ENCODE assay signal across 1 cellular context in the genomic region with DNA sequence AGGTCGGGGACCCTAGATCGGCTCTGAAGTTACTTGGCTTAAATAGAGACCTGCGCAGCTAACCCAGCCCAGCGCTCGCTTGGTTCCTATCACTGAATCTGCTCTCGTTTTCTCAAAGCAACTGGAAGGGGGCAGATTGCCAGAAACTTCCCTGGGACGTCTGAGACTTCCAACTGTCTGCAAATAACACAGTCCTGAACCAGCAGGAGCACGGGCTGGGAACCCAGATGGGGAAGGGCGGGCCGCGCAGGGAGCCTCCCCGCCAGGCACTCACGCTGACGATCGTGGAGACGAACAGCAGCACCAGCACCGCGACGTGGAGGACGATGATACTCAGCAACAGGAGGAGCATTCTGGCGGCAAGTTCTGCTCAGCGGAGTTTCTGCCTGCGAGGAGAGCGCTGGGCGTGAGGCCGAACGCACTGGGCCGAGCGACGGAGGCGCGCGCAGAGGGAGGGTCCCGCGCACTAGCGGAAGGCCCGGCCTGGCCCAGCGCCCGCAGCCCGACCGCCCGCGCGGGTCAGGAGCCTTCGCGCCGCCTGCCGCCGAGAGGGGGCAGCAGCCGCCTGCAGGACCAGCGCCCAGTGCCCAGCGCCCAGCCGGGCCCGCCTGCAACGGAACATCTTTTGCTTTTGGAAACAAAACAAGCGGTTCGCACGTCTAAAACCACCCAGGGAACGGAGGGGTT.
TF ChIP-seq lines count a peak whose summit lies in the region.

No MANE protein-coding gene starts in this region.

TF ChIP-seq in HepG2, 621 proteins besides CTCF, POLR2A, EP300 and RAD21 (continued from another document and continues in another):
- TF ChIP-seq, protein P1, sequence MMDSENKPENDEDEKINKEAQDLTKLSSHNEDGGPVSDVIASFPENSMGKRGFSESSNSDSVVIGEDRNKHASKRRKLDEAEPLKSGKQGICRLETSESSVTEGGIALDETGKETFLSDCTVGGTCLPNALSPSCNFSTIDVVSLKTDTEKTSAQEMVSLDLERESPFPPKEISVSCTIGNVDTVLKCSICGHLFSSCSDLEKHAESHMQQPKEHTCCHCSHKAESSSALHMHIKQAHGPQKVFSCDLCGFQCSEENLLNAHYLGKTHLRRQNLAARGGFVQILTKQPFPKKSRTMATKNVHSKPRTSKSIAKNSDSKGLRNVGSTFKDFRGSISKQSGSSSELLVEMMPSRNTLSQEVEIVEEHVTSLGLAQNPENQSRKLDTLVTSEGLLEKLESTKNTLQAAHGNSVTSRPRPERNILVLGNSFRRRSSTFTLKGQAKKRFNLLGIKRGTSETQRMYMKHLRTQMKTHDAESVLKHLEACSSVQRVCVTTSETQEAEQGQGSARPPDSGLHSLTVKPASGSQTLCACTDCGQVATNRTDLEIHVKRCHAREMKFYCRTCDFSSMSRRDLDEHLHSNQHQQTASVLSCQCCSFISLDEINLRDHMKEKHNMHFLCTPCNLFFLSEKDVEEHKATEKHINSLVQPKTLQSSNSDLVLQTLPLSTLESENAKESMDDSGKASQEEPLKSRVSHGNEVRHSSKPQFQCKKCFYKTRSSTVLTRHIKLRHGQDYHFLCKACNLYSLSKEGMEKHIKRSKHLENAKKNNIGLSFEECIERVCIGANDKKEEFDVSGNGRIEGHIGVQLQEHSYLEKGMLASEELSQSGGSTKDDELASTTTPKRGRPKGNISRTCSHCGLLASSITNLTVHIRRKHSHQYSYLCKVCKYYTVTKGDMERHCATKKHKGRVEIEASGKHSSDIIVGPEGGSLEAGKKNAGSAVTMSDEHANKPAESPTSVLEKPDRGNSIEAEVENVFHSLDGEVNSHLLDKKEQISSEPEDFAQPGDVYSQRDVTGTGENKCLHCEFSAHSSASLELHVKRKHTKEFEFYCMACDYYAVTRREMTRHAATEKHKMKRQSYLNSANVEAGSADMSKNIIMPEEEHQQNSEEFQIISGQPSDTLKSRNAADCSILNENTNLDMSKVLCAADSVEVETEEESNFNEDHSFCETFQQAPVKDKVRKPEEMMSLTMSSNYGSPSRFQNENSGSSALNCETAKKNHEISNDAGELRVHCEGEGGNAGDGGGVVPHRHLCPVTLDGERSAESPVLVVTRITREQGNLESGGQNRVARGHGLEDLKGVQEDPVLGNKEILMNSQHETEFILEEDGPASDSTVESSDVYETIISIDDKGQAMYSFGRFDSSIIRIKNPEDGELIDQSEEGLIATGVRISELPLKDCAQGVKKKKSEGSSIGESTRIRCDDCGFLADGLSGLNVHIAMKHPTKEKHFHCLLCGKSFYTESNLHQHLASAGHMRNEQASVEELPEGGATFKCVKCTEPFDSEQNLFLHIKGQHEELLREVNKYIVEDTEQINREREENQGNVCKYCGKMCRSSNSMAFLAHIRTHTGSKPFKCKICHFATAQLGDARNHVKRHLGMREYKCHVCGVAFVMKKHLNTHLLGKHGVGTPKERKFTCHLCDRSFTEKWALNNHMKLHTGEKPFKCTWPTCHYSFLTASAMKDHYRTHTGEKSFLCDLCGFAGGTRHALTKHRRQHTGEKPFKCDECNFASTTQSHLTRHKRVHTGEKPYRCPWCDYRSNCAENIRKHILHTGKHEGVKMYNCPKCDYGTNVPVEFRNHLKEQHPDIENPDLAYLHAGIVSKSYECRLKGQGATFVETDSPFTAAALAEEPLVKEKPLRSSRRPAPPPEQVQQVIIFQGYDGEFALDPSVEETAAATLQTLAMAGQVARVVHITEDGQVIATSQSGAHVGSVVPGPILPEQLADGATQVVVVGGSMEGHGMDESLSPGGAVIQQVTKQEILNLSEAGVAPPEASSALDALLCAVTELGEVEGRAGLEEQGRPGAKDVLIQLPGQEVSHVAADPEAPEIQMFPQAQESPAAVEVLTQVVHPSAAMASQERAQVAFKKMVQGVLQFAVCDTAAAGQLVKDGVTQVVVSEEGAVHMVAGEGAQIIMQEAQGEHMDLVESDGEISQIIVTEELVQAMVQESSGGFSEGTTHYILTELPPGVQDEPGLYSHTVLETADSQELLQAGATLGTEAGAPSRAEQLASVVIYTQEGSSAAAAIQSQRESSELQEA (CRISPR knock-in tag; IDR thresholded peaks at IDR 0.05; ENCODE audit: not compliant biosample characterization) = no peak
- TF ChIP-seq, protein P2, sequence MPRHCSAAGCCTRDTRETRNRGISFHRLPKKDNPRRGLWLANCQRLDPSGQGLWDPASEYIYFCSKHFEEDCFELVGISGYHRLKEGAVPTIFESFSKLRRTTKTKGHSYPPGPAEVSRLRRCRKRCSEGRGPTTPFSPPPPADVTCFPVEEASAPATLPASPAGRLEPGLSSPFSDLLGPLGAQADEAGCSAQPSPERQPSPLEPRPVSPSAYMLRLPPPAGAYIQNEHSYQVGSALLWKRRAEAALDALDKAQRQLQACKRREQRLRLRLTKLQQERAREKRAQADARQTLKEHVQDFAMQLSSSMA (CRISPR knock-in tag; IDR thresholded peaks at IDR 0.05) = peak; percentile 57; the same call in 1 of the 2 replicates
- TF ChIP-seq ZNF44 (CRISPR knock-in tag; IDR thresholded peaks at IDR 0.05) = no peak
- TF ChIP-seq GABPB1 (CRISPR knock-in tag; IDR thresholded peaks at IDR 0.05) = peak; percentile 75
- peak; percentile 83 for TF ChIP-seq PHF8 (CRISPR knock-in tag; IDR thresholded peaks at IDR 0.05)
- no peak; the same call in 1 of the 2 replicates for TF ChIP-seq ZNF441 (CRISPR knock-in tag; IDR thresholded peaks at IDR 0.05; ENCODE audit: borderline replicate concordance)
- TF ChIP-seq, protein P3, sequence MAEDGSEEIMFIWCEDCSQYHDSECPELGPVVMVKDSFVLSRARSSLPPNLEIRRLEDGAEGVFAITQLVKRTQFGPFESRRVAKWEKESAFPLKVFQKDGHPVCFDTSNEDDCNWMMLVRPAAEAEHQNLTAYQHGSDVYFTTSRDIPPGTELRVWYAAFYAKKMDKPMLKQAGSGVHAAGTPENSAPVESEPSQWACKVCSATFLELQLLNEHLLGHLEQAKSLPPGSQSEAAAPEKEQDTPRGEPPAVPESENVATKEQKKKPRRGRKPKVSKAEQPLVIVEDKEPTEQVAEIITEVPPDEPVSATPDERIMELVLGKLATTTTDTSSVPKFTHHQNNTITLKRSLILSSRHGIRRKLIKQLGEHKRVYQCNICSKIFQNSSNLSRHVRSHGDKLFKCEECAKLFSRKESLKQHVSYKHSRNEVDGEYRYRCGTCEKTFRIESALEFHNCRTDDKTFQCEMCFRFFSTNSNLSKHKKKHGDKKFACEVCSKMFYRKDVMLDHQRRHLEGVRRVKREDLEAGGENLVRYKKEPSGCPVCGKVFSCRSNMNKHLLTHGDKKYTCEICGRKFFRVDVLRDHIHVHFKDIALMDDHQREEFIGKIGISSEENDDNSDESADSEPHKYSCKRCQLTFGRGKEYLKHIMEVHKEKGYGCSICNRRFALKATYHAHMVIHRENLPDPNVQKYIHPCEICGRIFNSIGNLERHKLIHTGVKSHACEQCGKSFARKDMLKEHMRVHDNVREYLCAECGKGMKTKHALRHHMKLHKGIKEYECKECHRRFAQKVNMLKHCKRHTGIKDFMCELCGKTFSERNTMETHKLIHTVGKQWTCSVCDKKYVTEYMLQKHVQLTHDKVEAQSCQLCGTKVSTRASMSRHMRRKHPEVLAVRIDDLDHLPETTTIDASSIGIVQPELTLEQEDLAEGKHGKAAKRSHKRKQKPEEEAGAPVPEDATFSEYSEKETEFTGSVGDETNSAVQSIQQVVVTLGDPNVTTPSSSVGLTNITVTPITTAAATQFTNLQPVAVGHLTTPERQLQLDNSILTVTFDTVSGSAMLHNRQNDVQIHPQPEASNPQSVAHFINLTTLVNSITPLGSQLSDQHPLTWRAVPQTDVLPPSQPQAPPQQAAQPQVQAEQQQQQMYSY (CRISPR knock-in tag; IDR thresholded peaks at IDR 0.05) = no peak
- TF ChIP-seq, protein P4, sequence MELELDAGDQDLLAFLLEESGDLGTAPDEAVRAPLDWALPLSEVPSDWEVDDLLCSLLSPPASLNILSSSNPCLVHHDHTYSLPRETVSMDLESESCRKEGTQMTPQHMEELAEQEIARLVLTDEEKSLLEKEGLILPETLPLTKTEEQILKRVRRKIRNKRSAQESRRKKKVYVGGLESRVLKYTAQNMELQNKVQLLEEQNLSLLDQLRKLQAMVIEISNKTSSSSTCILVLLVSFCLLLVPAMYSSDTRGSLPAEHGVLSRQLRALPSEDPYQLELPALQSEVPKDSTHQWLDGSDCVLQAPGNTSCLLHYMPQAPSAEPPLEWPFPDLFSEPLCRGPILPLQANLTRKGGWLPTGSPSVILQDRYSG (CRISPR knock-in tag; IDR thresholded peaks at IDR 0.05) = no peak
- peak; percentile 42; the same call in 1 of the 2 replicates for TF ChIP-seq ZNF263 (CRISPR knock-in tag; IDR thresholded peaks at IDR 0.05)
- TF ChIP-seq, protein P5, sequence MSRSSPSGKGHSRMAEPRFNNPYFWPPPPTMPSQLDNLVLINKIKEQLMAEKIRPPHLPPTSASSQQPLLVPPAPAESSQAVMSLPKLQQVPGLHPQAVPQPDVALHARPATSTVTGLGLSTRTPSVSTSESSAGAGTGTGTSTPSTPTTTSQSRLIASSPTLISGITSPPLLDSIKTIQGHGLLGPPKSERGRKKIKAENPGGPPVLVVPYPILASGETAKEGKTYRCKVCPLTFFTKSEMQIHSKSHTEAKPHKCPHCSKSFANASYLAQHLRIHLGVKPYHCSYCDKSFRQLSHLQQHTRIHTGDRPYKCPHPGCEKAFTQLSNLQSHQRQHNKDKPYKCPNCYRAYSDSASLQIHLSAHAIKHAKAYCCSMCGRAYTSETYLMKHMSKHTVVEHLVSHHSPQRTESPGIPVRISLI (CRISPR knock-in tag; IDR thresholded peaks at IDR 0.05; ENCODE audit: borderline replicate concordance) = no peak
- TF ChIP-seq, protein P6, sequence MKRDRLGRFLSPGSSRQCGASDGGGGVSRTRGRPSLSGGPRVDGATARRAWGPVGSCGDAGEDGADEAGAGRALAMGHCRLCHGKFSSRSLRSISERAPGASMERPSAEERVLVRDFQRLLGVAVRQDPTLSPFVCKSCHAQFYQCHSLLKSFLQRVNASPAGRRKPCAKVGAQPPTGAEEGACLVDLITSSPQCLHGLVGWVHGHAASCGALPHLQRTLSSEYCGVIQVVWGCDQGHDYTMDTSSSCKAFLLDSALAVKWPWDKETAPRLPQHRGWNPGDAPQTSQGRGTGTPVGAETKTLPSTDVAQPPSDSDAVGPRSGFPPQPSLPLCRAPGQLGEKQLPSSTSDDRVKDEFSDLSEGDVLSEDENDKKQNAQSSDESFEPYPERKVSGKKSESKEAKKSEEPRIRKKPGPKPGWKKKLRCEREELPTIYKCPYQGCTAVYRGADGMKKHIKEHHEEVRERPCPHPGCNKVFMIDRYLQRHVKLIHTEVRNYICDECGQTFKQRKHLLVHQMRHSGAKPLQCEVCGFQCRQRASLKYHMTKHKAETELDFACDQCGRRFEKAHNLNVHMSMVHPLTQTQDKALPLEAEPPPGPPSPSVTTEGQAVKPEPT (CRISPR knock-in tag; IDR thresholded peaks at IDR 0.05; ENCODE audit: low read depth) = no peak
- 0 out of 2 replicates have a peak, but pooled peaks have one; percentile 23 for TF ChIP-seq SALL2 (CRISPR knock-in tag; IDR thresholded peaks at IDR 0.05)
- TF ChIP-seq CENPT (CRISPR knock-in tag; IDR thresholded peaks at IDR 0.05; ENCODE audit: low read depth) = no peak
- TF ChIP-seq ZNF777 (CRISPR knock-in tag; IDR thresholded peaks at IDR 0.05) = peak; percentile 82
- TF ChIP-seq, protein P7, sequence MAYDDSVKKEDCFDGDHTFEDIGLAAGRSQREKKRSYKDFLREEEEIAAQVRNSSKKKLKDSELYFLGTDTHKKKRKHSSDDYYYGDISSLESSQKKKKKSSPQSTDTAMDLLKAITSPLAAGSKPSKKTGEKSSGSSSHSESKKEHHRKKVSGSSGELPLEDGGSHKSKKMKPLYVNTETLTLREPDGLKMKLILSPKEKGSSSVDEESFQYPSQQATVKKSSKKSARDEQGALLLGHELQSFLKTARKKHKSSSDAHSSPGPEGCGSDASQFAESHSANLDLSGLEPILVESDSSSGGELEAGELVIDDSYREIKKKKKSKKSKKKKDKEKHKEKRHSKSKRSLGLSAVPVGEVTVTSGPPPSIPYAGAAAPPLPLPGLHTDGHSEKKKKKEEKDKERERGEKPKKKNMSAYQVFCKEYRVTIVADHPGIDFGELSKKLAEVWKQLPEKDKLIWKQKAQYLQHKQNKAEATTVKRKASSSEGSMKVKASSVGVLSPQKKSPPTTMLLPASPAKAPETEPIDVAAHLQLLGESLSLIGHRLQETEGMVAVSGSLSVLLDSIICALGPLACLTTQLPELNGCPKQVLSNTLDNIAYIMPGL (CRISPR knock-in tag; IDR thresholded peaks at IDR 0.05; ENCODE audit: borderline replicate concordance in 1 of 2, low read depth in 1 of 2) = peak; percentile 46 to 82; a peak in 2 of 4 replicates
- TF ChIP-seq ZNF337 (CRISPR knock-in tag; IDR thresholded peaks at IDR 0.05; ENCODE audit: borderline replicate concordance, low read depth) = no peak; the same call in 1 of the 2 replicates
